Comparison of ENCODE assay signal across 25 cellular contexts in genomic region chr19:45324349-45324907, GRCh38. TPM values are rescaled to one million over a fixed set of nuclear protein-coding genes. Genes with fewer than 3 reads are reported as not detected.
DNase-seq lines count a peak whose midpoint lies in the region; ATAC-seq and TF ChIP-seq lines count a peak whose summit lies in the region.
"Had no signal": no experiment of that assay in that cellular context is flagged by ENCODE, and none has a peak within 500 bp of the region (broad histone marks: within the 10 kb centered on the region; RNA-seq: fewer than 3 reads in every experiment).

No MANE protein-coding gene starts in this region.

- WGBS in right cardiac atrium, result 58% methylated on average over 11 of the region's 11 CpGs
- WGBS in psoas muscle, 3 donors, result 20 to 32% (median 23%) methylated on average over 11 of the region's 11 CpGs
- WGBS in upper lobe of left lung, 2 donors, result 64 to 72% methylated on average over 11 of the region's 11 CpGs

- DNase-seq in NCI-H82 (lab: John Stamatoyannopoulos, UW), result peak; percentile 80
- DNase-seq in right cardiac atrium, result no peak
- no peak for DNase-seq in psoas muscle
- no peak for DNase-seq in upper lobe of left lung
- no peak for DNase-seq in stimulated activated CD4-positive, alpha-beta T cell treated with anti-CD3 and anti-CD28 coated beads, Interleukin-12 subunit alpha, Interleukin-12 subunit beta, amount 100 ng/mL, for 4 hours
- DNase-seq: activated CD4-positive, CD25-positive, alpha-beta regulatory T cell treated with anti-CD3 and anti-CD28 coated beads, Interleukin-2, amount 50 U/mL, for 72 hours; activated CD8-positive, alpha-beta T cell treated with anti-CD3 and anti-CD28 coated beads, Interleukin-2, amount 10 ng/mL, durations not matched to agents 7 days and 5 days; activated naive CD4-positive, alpha-beta T cell treated with anti-CD3 and anti-CD28 coated beads, Interleukin-2, amount 50 U/mL, for 16 hours; activated T-cell treated with anti-CD3 and anti-CD28 coated beads, Interleukin-2, amount 50 U/mL, for 4 hours; CD4-positive, alpha-beta memory T cell; cerebellar nuclear complex; effector memory CD4-positive, alpha-beta T cell; lower lobe of right lung; NCI-H1048; NCI-H1930; ovary; T1000 had no signal

- H3K4me3 ChIP-seq in HEK293 (ENCODE audit: low read depth, low read length), result no peak overlapping the region
- H3K4me3 ChIP-seq in right cardiac atrium (ENCODE audit: low read length), result peak overlapping the region; percentile 44
- H3K4me3 ChIP-seq in psoas muscle, result peak overlapping the region; percentile 66
- H3K4me3 ChIP-seq in upper lobe of left lung, result no peak overlapping the region
- H3K4me3 ChIP-seq: GM12878, lower lobe of right lung, ovary had no signal

- H3K9me3 ChIP-seq in HEK293 (ENCODE audit: control insufficient read depth, insufficient read depth, low read depth, low read length), result no peaks in the 10 kb centered on the region
- H3K9me3 ChIP-seq in right cardiac atrium (ENCODE audit: control insufficient read depth, low read length), result no peaks in the 10 kb centered on the region
- H3K9me3 ChIP-seq in psoas muscle, result no peaks in the 10 kb centered on the region
- no peaks in the 10 kb centered on the region for H3K9me3 ChIP-seq in upper lobe of left lung
- H3K9me3 ChIP-seq: ascending aorta, lower lobe of right lung, ovary had no signal

- CTCF ChIA-PET in HEK293 (lab: Yijun Ruan, JAX), result no interaction called here

- POLR2A ChIA-PET in HEK293 (lab: Yijun Ruan, JAX), result no interaction called here

- no peak for TF ChIP-seq POLR2A in upper lobe of left lung (IDR thresholded peaks at IDR 0.05)

- TF ChIP-seq EP300 in upper lobe of left lung (IDR thresholded peaks at IDR 0.05), result no peak

- TF ChIP-seq CTCF in HEK293 (tag by site-specific recombination; IDR thresholded peaks at IDR 0.05) (no peak), psoas muscle (IDR thresholded peaks at IDR 0.05) (no peak), upper lobe of left lung (IDR thresholded peaks at IDR 0.05) (no peak)

- H3K36me3 ChIP-seq in HEK293 (ENCODE audit: control insufficient read depth in 2 of 2, insufficient read depth in 1 of 2, low read length in 2 of 2) (no peaks in the 10 kb centered on the region), psoas muscle (ENCODE audit: insufficient read depth in 1 of 2, low read depth in 1 of 2) (no peaks in the 10 kb centered on the region), upper lobe of left lung (no peaks in the 10 kb centered on the region)
- H3K36me3 ChIP-seq: ascending aorta, lower lobe of right lung, ovary had no signal

- no peaks in the 10 kb centered on the region for H3K4me1 ChIP-seq in HEK293 (ENCODE audit: control insufficient read depth, insufficient read depth, low read length)
- peaks cover 3% of the 10 kb centered on the region for H3K4me1 ChIP-seq in right cardiac atrium (ENCODE audit: control insufficient read depth, insufficient read depth, low read length)
- peaks cover 23% of the 10 kb centered on the region for H3K4me1 ChIP-seq in psoas muscle
- peaks cover 0 to 20% (median 11%) of the 10 kb centered on the region in 4 donors for H3K4me1 ChIP-seq in upper lobe of left lung

- H3K27ac ChIP-seq in HEK293 (ENCODE audit: extremely low read depth, low read depth, low read length) (no peak overlapping the region), right cardiac atrium (ENCODE audit: low read length) (peak overlapping the region; percentile 72), psoas muscle (peak overlapping the region; percentile 97), upper lobe of left lung (no peak overlapping the region)
- H3K27ac ChIP-seq: ascending aorta, lower lobe of right lung, ovary had no signal

- intact Hi-C loops in right cardiac atrium (cut with DNase I) (no loop called here), psoas muscle (cut with DNase I) (loop anchor here in 1 of 2 donors (10.0 kb wide), 1 partner anchor 170 kb away; the partner anchor contains the start of genes PPM1N and RTN2)

- no peaks in the 10 kb centered on the region for H3K27me3 ChIP-seq in right cardiac atrium (ENCODE audit: control insufficient read depth, insufficient read depth)
- H3K27me3 ChIP-seq in psoas muscle (ENCODE audit: insufficient read depth in 3 of 3, low read length in 2 of 3), result no peaks in the 10 kb centered on the region
- H3K27me3 ChIP-seq in upper lobe of left lung, result peaks cover 0 to 23% (median 8%) of the 10 kb centered on the region in 4 donors
- H3K27me3 ChIP-seq: ovary had no signal

- ATAC-seq in right cardiac atrium (no peak), psoas muscle (no peak), GM19351 (IDR thresholded peaks at IDR 0.05; ENCODE audit: unreplicated experiment) (no peak), upper lobe of left lung (ENCODE audit: low FRiP score in 2 of 2) (no peak)
- ATAC-seq: activated CD8-positive, alpha-beta T cell treated with anti-CD3 and anti-CD28 coated beads, Interleukin-2, amount 10 ng/mL, durations not matched to agents 7 days and 5 days; GM12878; stimulated activated effector memory CD8-positive, alpha-beta T cell treated with anti-CD3 and anti-CD28 coated beads, Interleukin-12 subunit alpha, Interleukin-12 subunit beta, amount 100 ng/mL, for 72 hours had no signal

TF ChIP-seq in HEK293, 187 proteins besides CTCF, POLR2A, EP300 and RAD21 (continues in another document):
- TF ChIP-seq SETDB1 (IDR thresholded peaks at IDR 0.05; ENCODE audit: insufficient read length, low read length) (no peak), ZNF24 (tag by site-specific recombination; IDR thresholded peaks at IDR 0.05) (no peak), ZNF335 (tag by site-specific recombination; conservative IDR thresholded peaks at IDR 0.05) (0 out of 2 replicates have a peak, but pooled peaks have one; percentile 28), PATZ1 (tag by site-specific recombination; IDR thresholded peaks at IDR 0.05) (0 out of 2 replicates have a peak, but pooled peaks have one; percentile 30), KLF8 (tag by site-specific recombination; IDR thresholded peaks at IDR 0.05) (no peak), PRDM10 (tag by site-specific recombination; IDR thresholded peaks at IDR 0.05) (no peak), ZFP3 (tag by site-specific recombination; IDR thresholded peaks at IDR 0.05; ENCODE audit: low read depth) (no peak), KLF7 (tag by site-specific recombination; IDR thresholded peaks at IDR 0.05; ENCODE audit: borderline replicate concordance) (no peak), ZNF623 (tag by site-specific recombination; IDR thresholded peaks at IDR 0.05) (peak; percentile 54), ZFHX2 (tag by site-specific recombination; conservative IDR thresholded peaks at IDR 0.05) (peak; percentile 34)

RNA-seq across cellular contexts. Expression of gene CKM, which starts 1.8 kb away (rescaled TPM):
- 1,000 to 10,000 TPM; 2,910 to 4,826 (median 3,330) TPM for total RNA-seq in right cardiac atrium
- 5,160 TPM for polyA plus RNA-seq in right cardiac atrium
- over 10,000 TPM in 3 of 4 donors, 1,000 to 10,000 TPM in 1; 9,755 to 16,244 (median 12,984) TPM for total RNA-seq in psoas muscle
- over 10,000 TPM in 2 of 3 donors, 1,000 to 10,000 TPM in 1; 9,503 to 23,818 (median 21,473) TPM for polyA plus RNA-seq in psoas muscle
- total RNA-seq in upper lobe of left lung, result not detected
- total RNA-seq: activated CD8-positive, alpha-beta T cell treated with anti-CD3 and anti-CD28 coated beads, Interleukin-2, amount 10 ng/mL, durations not matched to agents 7 days and 5 days; activated T-cell treated with anti-CD3 and anti-CD28 coated beads, Interleukin-2, amount 50 U/mL, for 4 hours; ascending aorta; CD4-positive, alpha-beta memory T cell; NCI-H460; temporal lobe had no signal
- polyA plus RNA-seq: CD4-positive, alpha-beta memory T cell had no signal

RNA-seq across cellular contexts. Expression of gene KLC3, which starts 16.1 kb away (rescaled TPM):
- total RNA-seq in right cardiac atrium (not detected), psoas muscle (under 1 TPM in 2 of 4 donors, not detected in 2; 0.11 to 0.27 TPM), upper lobe of left lung (1 to 10 TPM; 2.4 to 9.5 (median 3.9) TPM)
- polyA plus RNA-seq in right cardiac atrium (0.18 TPM), psoas muscle (under 1 TPM in 2 of 3 donors, not detected in 1; 0.03 to 0.05 TPM)
- total RNA-seq: activated CD8-positive, alpha-beta T cell treated with anti-CD3 and anti-CD28 coated beads, Interleukin-2, amount 10 ng/mL, durations not matched to agents 7 days and 5 days; activated T-cell treated with anti-CD3 and anti-CD28 coated beads, Interleukin-2, amount 50 U/mL, for 4 hours; ascending aorta; CD4-positive, alpha-beta memory T cell; myocyte had no signal
- polyA plus RNA-seq: CD4-positive, alpha-beta memory T cell had no signal

RNA-seq across cellular contexts. Expression of gene ERCC2, which starts 45.9 kb away (rescaled TPM):
- total RNA-seq in right cardiac atrium, result 10 to 100 TPM; 11.1 to 15.7 (median 12.2) TPM
- 9.6 TPM for polyA plus RNA-seq in right cardiac atrium
- total RNA-seq in psoas muscle, result 10 to 100 TPM in 3 of 4 donors, 1 to 10 TPM in 1; 9.3 to 16.4 (median 12.5) TPM
- 1 to 10 TPM; 5.0 to 8.3 (median 5.3) TPM for polyA plus RNA-seq in psoas muscle
- total RNA-seq in upper lobe of left lung, result 10 to 100 TPM in 5 of 6 donors, 1 to 10 TPM in 1; 7.4 to 19.1 (median 13.0) TPM

Comparison
In these comparisons a context has a peak if more than half of its experiments do, and no peak if none do; other contexts are left out.
1. H3K27ac ChIP-seq: peak in right cardiac atrium (single experiment) and psoas muscle (single experiment); none in HEK293 (single experiment) and upper lobe of left lung (0 of 4).
2. H3K4me3 ChIP-seq: peak in right cardiac atrium (single experiment) and psoas muscle (single experiment); none in HEK293 (single experiment) and upper lobe of left lung (0 of 4).
3. RNA of gene CKM, which starts 1.8 kb away (total RNA-seq): 9,755 to 16,244 TPM in psoas muscle and 2,910 to 4,826 TPM in right cardiac atrium; not detected in upper lobe of left lung; every median in the first group is over 1,000 times any median in the second.